In the genomic region with DNA sequence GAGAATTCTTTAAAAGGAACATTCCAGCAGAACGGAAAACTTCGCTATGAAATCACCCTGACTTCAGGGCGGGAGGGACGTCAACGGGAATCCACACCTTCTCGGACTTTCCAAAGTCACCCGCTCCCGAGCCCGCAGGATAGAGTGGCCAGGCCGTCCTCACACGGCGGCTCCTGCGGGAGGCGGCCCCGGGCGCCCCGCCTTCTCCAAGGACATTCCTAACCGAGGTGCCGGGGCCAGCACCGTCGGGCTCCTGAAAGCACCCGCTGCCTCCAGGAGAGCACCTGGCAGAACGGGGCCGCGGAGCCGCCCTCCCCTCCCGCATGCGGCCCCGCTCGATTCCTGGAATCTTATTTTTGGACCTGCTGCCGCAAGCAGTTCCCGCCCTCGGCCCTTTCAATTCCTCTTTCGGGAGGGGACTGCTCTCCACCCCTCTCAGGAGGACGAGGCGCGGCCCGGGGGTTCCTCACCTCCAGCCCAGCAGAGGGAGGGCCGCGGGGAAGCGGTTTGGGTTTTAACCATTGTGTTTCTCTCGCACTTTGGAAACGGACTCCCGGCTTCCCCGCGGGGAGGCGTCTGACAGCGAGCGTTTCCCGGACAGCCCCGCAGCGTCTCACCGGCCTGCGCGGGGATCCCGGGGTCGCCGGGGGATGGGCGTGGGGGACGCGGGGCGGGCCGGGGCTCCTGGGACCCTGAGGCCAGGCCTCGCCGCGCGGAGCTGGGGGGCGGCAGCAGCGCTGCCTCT, we compare ENCODE assay signal across 8 cellular contexts. TPM values are rescaled to one million over a fixed set of nuclear protein-coding genes. Genes with fewer than 3 reads are reported as not detected.
DNase-seq lines count a peak whose midpoint lies in the region; ATAC-seq and TF ChIP-seq lines count a peak whose summit lies in the region.

No MANE protein-coding gene starts in this region.

- peak overlapping the region; percentile 81 for H3K4me3 Mint-ChIP-seq in endothelial cell (ENCODE audit: unreplicated experiment)

- H3K27ac ChIP-seq in RWPE2 (ENCODE audit: poor library complexity, severe bottlenecking): peak overlapping the region; percentile 96
- no peak overlapping the region for H3K27ac ChIP-seq in mesodermal cell (ENCODE audit: low read depth, low read length, severe bottlenecking)
- peak overlapping the region; percentile 77 to 95 (median 89) for H3K27ac ChIP-seq in transverse colon

- in situ Hi-C loops in transverse colon (cut with MboI; ENCODE audit: low pct_ligation_motif_present in 1 of 4, low pct_unique_long_range_greater_than_20kb in 1 of 4, low sequenced_read_pairs in 3 of 4): no loop called here

- H3K27me3 ChIP-seq in RWPE2 (ENCODE audit: insufficient read depth, poor library complexity, severe bottlenecking) (no peaks in the 10 kb centered on the region), transverse colon (peaks cover 9% of the 10 kb centered on the region)

- H3K4me1 ChIP-seq in RWPE2 (ENCODE audit: insufficient read depth, poor library complexity, severe bottlenecking): peaks cover 17% of the 10 kb centered on the region
- peaks cover 24% of the 10 kb centered on the region for H3K4me1 ChIP-seq in mesodermal cell (ENCODE audit: control insufficient read depth, insufficient read depth, low read length, poor library complexity, severe bottlenecking)
- peaks cover 20 to 59% (median 41%) of the 10 kb centered on the region in 4 donors for H3K4me1 ChIP-seq in transverse colon

- H3K9me3 Mint-ChIP-seq in endothelial cell (ENCODE audit: unreplicated experiment): no peaks in the 10 kb centered on the region

- peak; percentile 49 for TF ChIP-seq POLR2A in transverse colon (IDR thresholded peaks at IDR 0.05)

- H3K27me3 Mint-ChIP-seq in endothelial cell (ENCODE audit: unreplicated experiment): peaks cover 18% of the 10 kb centered on the region

- H3K36me3 Mint-ChIP-seq in endothelial cell (ENCODE audit: low read depth, unreplicated experiment): peaks cover 6% of the 10 kb centered on the region

- peak; percentile 51 for ATAC-seq in GM19463 (IDR thresholded peaks at IDR 0.05; ENCODE audit: unreplicated experiment)
- peak; percentile 30 for ATAC-seq in RWPE2 (ENCODE audit: low read depth)

- H3K9me3 ChIP-seq in RWPE2 (ENCODE audit: severe bottlenecking) (no peaks in the 10 kb centered on the region), mesodermal cell (ENCODE audit: control insufficient read depth, low read length) (no peaks in the 10 kb centered on the region), transverse colon (no peaks in the 10 kb centered on the region)

- WGBS in mesodermal cell (ENCODE audit: insufficient coverage in 2 of 2), 2 experiments: 6 to 10% methylated on average over 50 to 62 of the region's 69 CpGs
- 10 to 25% methylated on average over 5 to 67 of the region's 69 CpGs for whole genome bisulfite sequencing in transverse colon (ENCODE audit: low coverage in 1 of 2), 2 donors

- TF ChIP-seq EP300 in transverse colon (IDR thresholded peaks at IDR 0.05; ENCODE audit: low read depth): peak; percentile 13

- H3K36me3 ChIP-seq in RWPE2 (ENCODE audit: low read depth): peaks cover 31% of the 10 kb centered on the region
- H3K36me3 ChIP-seq in mesodermal cell (ENCODE audit: control insufficient read depth, insufficient read depth, low read length): no peaks in the 10 kb centered on the region
- H3K36me3 ChIP-seq in transverse colon: no peaks in the 10 kb centered on the region

- peaks cover 23% of the 10 kb centered on the region for H3K4me1 Mint-ChIP-seq in endothelial cell (ENCODE audit: unreplicated experiment)

- H3K27ac Mint-ChIP-seq in endothelial cell (ENCODE audit: unreplicated experiment): no peak overlapping the region

- H3K4me3 ChIP-seq in AG09309 (ENCODE audit: control insufficient read depth, low read depth, low read length): peak overlapping the region; percentile 60
- peak overlapping the region; percentile 91 for H3K4me3 ChIP-seq in RWPE2 (ENCODE audit: severe bottlenecking)
- H3K4me3 ChIP-seq in mesodermal cell (ENCODE audit: extremely low read depth, insufficient read depth, low read length, poor library complexity, severe bottlenecking): peak overlapping the region; percentile 49
- H3K4me3 ChIP-seq in transverse colon: peak overlapping the region; percentile 23 to 86 (median 70)

- DNase-seq in AG09309 (ENCODE audit: low read depth): no peak
- DNase-seq in RWPE2 (ENCODE audit: low spot score): peak; percentile 61
- peak; percentile 40 for DNase-seq in endothelial cell (ENCODE audit: low spot score)
- peak; percentile 76 for DNase-seq in transverse colon
- DNase-seq in central memory CD4-positive, alpha-beta T cell: no peak
- DNase-seq in T-helper 9 cell: no peak

- TF ChIP-seq CTCF in AG09309 (IDR thresholded peaks at IDR 0.05; ENCODE audit: control insufficient read depth, insufficient read depth, low read depth, low read length, missing control alignments): no peak
- no peak for TF ChIP-seq CTCF in RWPE2 (IDR thresholded peaks at IDR 0.05; ENCODE audit: poor library complexity, severe bottlenecking)
- TF ChIP-seq CTCF in endothelial cell (IDR thresholded peaks at IDR 0.05; ENCODE audit: unreplicated experiment): no peak
- no peak for TF ChIP-seq CTCF in transverse colon (IDR thresholded peaks at IDR 0.05)

- intact Hi-C loops in transverse colon (cut with DNase I; ENCODE audit: low total_unique reads): no loop called here

RNA-seq across cellular contexts. Expression of a gene that starts 0.9 kb away (rescaled TPM):
- total RNA-seq in endothelial cell (ENCODE audit: unreplicated experiment): 19.8 TPM
- 10.1 TPM for polyA plus RNA-seq in mesodermal cell (2013, experiment 1 of 2)
- polyA plus RNA-seq in mesodermal cell (2013, experiment 2 of 2): 10.2 TPM
- total RNA-seq in transverse colon: 100 to 1,000 TPM; 152 to 284 (median 169) TPM

Comparison
In these comparisons a context has a peak if more than half of its experiments do, and no peak if none do; other contexts are left out.
1. DNase-seq: peak in RWPE2 (single experiment), endothelial cell (single experiment) and transverse colon (single experiment); none in AG09309 (single experiment), central memory CD4-positive, alpha-beta T cell (single experiment) and T-helper 9 cell (single experiment).
2. Peak in every context shown above with its lines, with median percentiles within 50 percentile points of each other: H3K4me3 ChIP-seq.